In the genomic region with DNA sequence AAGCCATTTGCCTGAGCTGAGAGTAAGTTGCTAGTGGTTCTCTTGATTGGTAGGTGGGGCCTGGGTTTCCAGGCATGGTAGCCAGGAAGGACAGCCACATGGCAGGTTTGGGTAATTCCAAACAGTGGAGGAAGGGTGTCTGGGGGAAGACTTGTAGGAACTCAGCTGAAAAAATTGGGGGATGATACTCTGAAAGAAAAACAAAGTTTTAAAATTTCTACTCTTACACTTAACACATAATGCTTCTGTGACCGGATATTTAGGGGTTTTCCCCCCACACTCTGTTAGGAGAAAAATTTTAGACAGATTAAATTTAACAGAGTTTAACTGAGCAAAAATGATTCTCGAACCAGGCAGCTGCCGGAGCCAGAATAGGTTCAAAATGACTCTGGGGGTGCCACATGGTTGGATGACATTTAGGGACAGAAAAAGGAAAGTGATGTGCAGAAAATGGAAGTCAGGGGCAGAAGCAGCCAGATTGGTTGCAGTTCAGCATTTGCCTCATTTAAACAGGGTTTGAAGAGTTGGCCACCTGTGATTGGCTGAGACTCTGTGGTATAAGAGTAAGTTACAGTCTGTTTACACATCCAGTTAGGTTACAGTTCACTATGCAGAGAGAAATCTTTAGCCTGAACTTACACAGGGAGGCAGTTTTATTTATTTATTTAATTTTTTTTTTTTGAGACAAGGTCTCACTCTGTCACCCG, we compare ENCODE assay signal across 8 cellular contexts. TPM values are rescaled to one million over a fixed set of nuclear protein-coding genes. Genes with fewer than 3 reads are reported as not detected.
DNase-seq lines count a peak whose midpoint lies in the region; ATAC-seq and TF ChIP-seq lines count a peak whose summit lies in the region.

No MANE protein-coding gene starts in this region.

- peak overlapping the region; percentile 19 for H3K27ac ChIP-seq in CD8-positive, alpha-beta memory T cell (ENCODE audit: low read depth, low read length)
- H3K27ac ChIP-seq in right lobe of liver (peak overlapping the region in 1 of 3 donors; percentile 25), smooth muscle cell (ENCODE audit: low read depth) (no peak overlapping the region)

- H2AFZ ChIP-seq in smooth muscle cell (ENCODE audit: low read depth) = no peak overlapping the region

- H3K79me2 ChIP-seq in smooth muscle cell (ENCODE audit: low read depth) = peaks cover 6% of the 10 kb centered on the region

- 40% methylated on average over 4 of the region's 4 CpGs for WGBS in right lobe of liver (ENCODE audit: insufficient coverage, low coverage, low lambda C conversion rate, missing lambda C conversion rate)
- 95% methylated on average over 4 of the region's 4 CpGs for WGBS in smooth muscle cell (ENCODE audit: low lambda C conversion rate)

- H3K27me3 ChIP-seq in CD8-positive, alpha-beta memory T cell (ENCODE audit: insufficient read depth, low read length, poor library complexity, severe bottlenecking) = no peaks in the 10 kb centered on the region
- H3K27me3 ChIP-seq in right lobe of liver = no peaks in the 10 kb centered on the region
- no peaks in the 10 kb centered on the region for H3K27me3 ChIP-seq in smooth muscle cell (ENCODE audit: low read depth)

- no peaks in the 10 kb centered on the region for H3F3A ChIP-seq in smooth muscle cell (ENCODE audit: low read depth)

- CTCF ChIA-PET in CD8-positive, alpha-beta memory T cell (lab: Charles Lee) = interaction anchor here (1.0 to 19.5 kb wide), 6 partner anchors 8 to 55 kb away, joined by 3 to 478 read pairs (median 80); a partner anchor contains a TSS

- H3K9me3 ChIP-seq in CD8-positive, alpha-beta memory T cell (ENCODE audit: low read length) = no peaks in the 10 kb centered on the region
- H3K9me3 ChIP-seq in right lobe of liver (no peaks in the 10 kb centered on the region), smooth muscle cell (replicated peaks; ENCODE audit: low read depth) (no peaks in the 10 kb centered on the region)

- H3K4me1 Mint-ChIP-seq in CD8-positive, alpha-beta memory T cell = peaks cover 84 to 95% (median 90%) of the 10 kb centered on the region in 3 donors
- peaks cover 77% of the 10 kb centered on the region for H3K4me1 Mint-ChIP-seq in activated CD4-positive, alpha-beta T cell treated with anti-CD3 and anti-CD28 coated beads, Interleukin-2, amount 10 ng/mL, durations not matched to agents 24 days and 14 days

- intact Hi-C loops in activated CD4-positive, alpha-beta T cell treated with anti-CD3 and anti-CD28 coated beads, Interleukin-2, amount 10 ng/mL, durations not matched to agents 24 days and 14 days (cut with micrococcal nuclease) = loop anchor here (1.0 kb wide), 2 partner anchors 8 to 9 kb away; a partner anchor contains a TSS
- intact Hi-C loops in right lobe of liver (cut with DNase I) = no loop called here

- no peak overlapping the region for H3K4me2 ChIP-seq in smooth muscle cell

- ATAC-seq in GM19438 (IDR thresholded peaks at IDR 0.05; ENCODE audit: low read depth, unreplicated experiment) = peak; percentile 55
- ATAC-seq in HG03460 (IDR thresholded peaks at IDR 0.05; ENCODE audit: unreplicated experiment) = peak; percentile 51
- peak; percentile 42 to 62 (median 54) for ATAC-seq in right lobe of liver

- no peak overlapping the region for H3K4me3 ChIP-seq in CD8-positive, alpha-beta memory T cell (ENCODE audit: low read length)
- H3K4me3 ChIP-seq in right lobe of liver (no peak overlapping the region), smooth muscle cell (no peak overlapping the region)

- TF ChIP-seq POLR2A in right lobe of liver (IDR thresholded peaks at IDR 0.05) = no peak

- POLR2A ChIA-PET in CD8-positive, alpha-beta memory T cell (lab: Charles Lee) = interaction anchor here (1.1 to 15.9 kb wide), 5 partner anchors 6 to 77 kb away, joined by 3 to 728 read pairs (median 83); a partner anchor contains a TSS

- peaks cover 41% of the 10 kb centered on the region for H3K36me3 ChIP-seq in CD8-positive, alpha-beta memory T cell (ENCODE audit: insufficient read depth, low read length)
- H3K36me3 ChIP-seq in right lobe of liver = peaks cover 19 to 39% (median 33%) of the 10 kb centered on the region in 4 donors
- peaks cover 16% of the 10 kb centered on the region for H3K36me3 ChIP-seq in smooth muscle cell (ENCODE audit: low read depth)

- no peak overlapping the region for H3K9ac ChIP-seq in smooth muscle cell (ENCODE audit: low read depth)

- H4K20me1 ChIP-seq in smooth muscle cell (ENCODE audit: low read depth) = peaks cover 21% of the 10 kb centered on the region

- H3K27me3 Mint-ChIP-seq in CD8-positive, alpha-beta memory T cell = no peaks in the 10 kb centered on the region
- no peaks in the 10 kb centered on the region for H3K27me3 Mint-ChIP-seq in activated CD4-positive, alpha-beta T cell treated with anti-CD3 and anti-CD28 coated beads, Interleukin-2, amount 10 ng/mL, durations not matched to agents 24 days and 14 days

- DNase-seq in CD8-positive, alpha-beta memory T cell = peak; percentile 34 to 75 (median 72)
- peak; percentile 88 for DNase-seq in activated CD4-positive, alpha-beta T cell treated with anti-CD3 and anti-CD28 coated beads, Interleukin-2, amount 10 ng/mL, durations not matched to agents 24 days and 14 days
- DNase-seq in right lobe of liver = no peak
- DNase-seq in smooth muscle cell (lab: John Stamatoyannopoulos, UW; ENCODE audit: unreplicated experiment) = no peak
- no peak for DNase-seq in hepatic stellate cell (ENCODE audit: low spot score)
- DNase-seq in ecto neural progenitor cell (ENCODE audit: low spot score) = no peak

- H3K27ac Mint-ChIP-seq in CD8-positive, alpha-beta memory T cell = peak overlapping the region; percentile 79 to 100 (median 94)
- H3K27ac Mint-ChIP-seq in activated CD4-positive, alpha-beta T cell treated with anti-CD3 and anti-CD28 coated beads, Interleukin-2, amount 10 ng/mL, durations not matched to agents 24 days and 14 days = peak overlapping the region; percentile 97

- no peaks in the 10 kb centered on the region for H3K9me3 Mint-ChIP-seq in CD8-positive, alpha-beta memory T cell
- no peaks in the 10 kb centered on the region for H3K9me3 Mint-ChIP-seq in activated CD4-positive, alpha-beta T cell treated with anti-CD3 and anti-CD28 coated beads, Interleukin-2, amount 10 ng/mL, durations not matched to agents 24 days and 14 days

- peaks cover 27 to 53% (median 28%) of the 10 kb centered on the region in 3 donors for H3K36me3 Mint-ChIP-seq in CD8-positive, alpha-beta memory T cell
- H3K36me3 Mint-ChIP-seq in activated CD4-positive, alpha-beta T cell treated with anti-CD3 and anti-CD28 coated beads, Interleukin-2, amount 10 ng/mL, durations not matched to agents 24 days and 14 days (ENCODE audit: low read depth) = peaks cover 60% of the 10 kb centered on the region

- no peak for TF ChIP-seq CTCF in right lobe of liver (IDR thresholded peaks at IDR 0.05)
- no peak for TF ChIP-seq CTCF in smooth muscle cell (IDR thresholded peaks at IDR 0.05; ENCODE audit: borderline replicate concordance, insufficient read depth, poor library complexity, severe bottlenecking)

- peak overlapping the region; percentile 51 to 85 (median 73) for H3K4me3 Mint-ChIP-seq in CD8-positive, alpha-beta memory T cell
- peak overlapping the region; percentile 48 for H3K4me3 Mint-ChIP-seq in activated CD4-positive, alpha-beta T cell treated with anti-CD3 and anti-CD28 coated beads, Interleukin-2, amount 10 ng/mL, durations not matched to agents 24 days and 14 days

- H3K4me1 ChIP-seq in CD8-positive, alpha-beta memory T cell (ENCODE audit: insufficient read depth, low read length) = peaks cover 93% of the 10 kb centered on the region
- H3K4me1 ChIP-seq in right lobe of liver (peaks cover 0 to 14% (median 0%) of the 10 kb centered on the region in 4 donors), smooth muscle cell (ENCODE audit: low read depth) (no peaks in the 10 kb centered on the region)

RNA-seq across cellular contexts. Expression of a gene that starts 8.1 kb away (rescaled TPM):
- 1,000 to 10,000 TPM; 4,597 to 4,837 TPM for total RNA-seq in CD8-positive, alpha-beta memory T cell
- 38,920 TPM for polyA plus RNA-seq in CD8-positive, alpha-beta memory T cell
- total RNA-seq in activated CD4-positive, alpha-beta T cell treated with anti-CD3 and anti-CD28 coated beads, Interleukin-2, amount 10 ng/mL, durations not matched to agents 24 days and 14 days = 4,380 and 4,481 TPM in 2 replicates
- total RNA-seq in right lobe of liver (1,000 to 10,000 TPM in 5 of 6 experiments, 100 to 1,000 TPM in 1; 894 to 5,671 (median 2,154) TPM), smooth muscle cell (1,861 and 2,004 TPM in 2 replicates)
- 1,723 and 2,067 TPM in 2 replicates for polyA plus RNA-seq in smooth muscle cell

RNA-seq across cellular contexts. Expression of a gene that starts 8.3 kb away (rescaled TPM):
- total RNA-seq in CD8-positive, alpha-beta memory T cell = 1 to 10 TPM; 7.7 to 9.1 TPM
- 19.8 TPM for polyA plus RNA-seq in CD8-positive, alpha-beta memory T cell
- total RNA-seq in activated CD4-positive, alpha-beta T cell treated with anti-CD3 and anti-CD28 coated beads, Interleukin-2, amount 10 ng/mL, durations not matched to agents 24 days and 14 days = 10.9 and 13.5 TPM in 2 replicates
- 1 to 10 TPM in 2 of 6 experiments, under 1 TPM in 4; 0.28 to 1.9 (median 0.71) TPM for total RNA-seq in right lobe of liver
- total RNA-seq in smooth muscle cell = not detected in 2 replicates
- polyA plus RNA-seq in smooth muscle cell = not detected in 2 replicates

RNA-seq across cellular contexts. Expression of a gene that starts 16.9 kb away (rescaled TPM):
- 10 to 100 TPM; 70.8 to 73.8 TPM for total RNA-seq in CD8-positive, alpha-beta memory T cell
- polyA plus RNA-seq in CD8-positive, alpha-beta memory T cell = 37.0 TPM
- 38.6 and 42.7 TPM in 2 replicates for total RNA-seq in activated CD4-positive, alpha-beta T cell treated with anti-CD3 and anti-CD28 coated beads, Interleukin-2, amount 10 ng/mL, durations not matched to agents 24 days and 14 days
- 10 to 100 TPM in 1 of 6 experiments, 1 to 10 TPM in 5; 3.8 to 16.9 (median 6.5) TPM for total RNA-seq in right lobe of liver
- 4.8 and 5.3 TPM in 2 replicates for total RNA-seq in smooth muscle cell
- polyA plus RNA-seq in smooth muscle cell = 2.2 and 4.2 TPM in 2 replicates

RNA-seq across cellular contexts. Expression of a gene that starts 56.0 kb away (rescaled TPM):
- total RNA-seq in CD8-positive, alpha-beta memory T cell = 10 to 100 TPM; 60.8 to 62.1 TPM
- polyA plus RNA-seq in CD8-positive, alpha-beta memory T cell = 32.0 TPM
- total RNA-seq in activated CD4-positive, alpha-beta T cell treated with anti-CD3 and anti-CD28 coated beads, Interleukin-2, amount 10 ng/mL, durations not matched to agents 24 days and 14 days = 67.2 and 68.0 TPM in 2 replicates
- total RNA-seq in right lobe of liver (10 to 100 TPM; 35.4 to 55.6 (median 40.8) TPM), smooth muscle cell (48.6 and 84.4 TPM in 2 replicates)
- polyA plus RNA-seq in smooth muscle cell = 16.2 and 17.1 TPM in 2 replicates

Comparison
In these comparisons a context has a peak if more than half of its experiments do, and no peak if none do; other contexts are left out.
1. DNase-seq: peak in CD8-positive, alpha-beta memory T cell (5 of 5) and activated CD4-positive, alpha-beta T cell treated with anti-CD3 and anti-CD28 coated beads, Interleukin-2, amount 10 ng/mL, durations not matched to agents 24 days and 14 days (single experiment); none in right lobe of liver (0 of 3), smooth muscle cell (single experiment), hepatic stellate cell (single experiment) and ecto neural progenitor cell (single experiment).
2. Peak in every context shown above with its lines, with median percentiles within 50 percentile points of each other: ATAC-seq.